22 cellular contexts compared by ENCODE assay signal in the genomic region with DNA sequence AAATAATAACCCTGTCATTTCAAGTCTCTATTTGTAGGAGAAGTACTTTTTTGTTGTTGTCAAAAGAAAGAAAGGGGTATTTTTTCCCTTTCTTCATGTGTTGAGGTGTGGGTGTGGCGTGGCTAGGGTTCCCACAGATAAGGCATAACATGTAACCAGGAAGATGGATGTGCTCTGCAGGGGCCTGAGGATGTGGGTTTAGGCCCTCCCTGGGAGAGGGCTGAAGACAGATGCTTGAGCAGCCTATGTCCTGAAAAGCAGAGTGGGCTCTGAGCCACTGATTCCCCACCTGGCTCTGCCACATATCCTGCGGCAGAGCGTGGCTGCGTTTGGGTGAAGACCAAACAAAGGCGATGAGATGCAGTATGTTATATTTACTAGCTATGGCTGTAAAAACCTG. TPM values are rescaled to one million over a fixed set of nuclear protein-coding genes. Genes with fewer than 3 reads are reported as not detected.
DNase-seq lines count a peak whose midpoint lies in the region; TF ChIP-seq lines count a peak whose summit lies in the region.
"Had no signal": no experiment of that assay in that cellular context is flagged by ENCODE, and none has a peak within 500 bp of the region (broad histone marks: within the 10 kb centered on the region; RNA-seq: fewer than 3 reads in every experiment).

No MANE protein-coding gene starts in this region.

- peaks cover 96% of the 10 kb centered on the region for H3K79me2 ChIP-seq in MM.1S (ENCODE audit: low read length)

- no peak overlapping the region for H3K4me3 Mint-ChIP-seq in activated CD4-positive, alpha-beta T cell treated with anti-CD3 and anti-CD28 coated beads, Interleukin-2, amount 10 ng/mL, durations not matched to agents 7 days and 5 days
- H3K4me3 Mint-ChIP-seq in activated naive CD8-positive, alpha-beta T cell treated with anti-CD3 and anti-CD28 coated beads for 36 hours = no peak overlapping the region
- H3K4me3 Mint-ChIP-seq in mesothelial cell of epicardium = no peak overlapping the region

- H3F3A ChIP-seq in MM.1S (ENCODE audit: insufficient read depth, low read length) = peaks cover 4% of the 10 kb centered on the region

- TF ChIP-seq CTCF in mesothelial cell of epicardium (IDR thresholded peaks at IDR 0.05; ENCODE audit: unreplicated experiment) (no peak), MM.1S (IDR thresholded peaks at IDR 0.05; ENCODE audit: low read length) (no peak)

- H3K36me3 Mint-ChIP-seq in activated CD4-positive, alpha-beta T cell treated with anti-CD3 and anti-CD28 coated beads, Interleukin-2, amount 10 ng/mL, durations not matched to agents 7 days and 5 days (ENCODE audit: low read depth) = peaks cover 25% of the 10 kb centered on the region
- H3K36me3 Mint-ChIP-seq in activated naive CD8-positive, alpha-beta T cell treated with anti-CD3 and anti-CD28 coated beads for 36 hours = peaks cover 25% of the 10 kb centered on the region
- H3K36me3 Mint-ChIP-seq in mesothelial cell of epicardium = peaks cover 2% of the 10 kb centered on the region

- no peaks in the 10 kb centered on the region for H3K9me2 ChIP-seq in MM.1S (replicated peaks; ENCODE audit: insufficient read depth, low read length)

- no peaks in the 10 kb centered on the region for H3K27me3 Mint-ChIP-seq in activated CD4-positive, alpha-beta T cell treated with anti-CD3 and anti-CD28 coated beads, Interleukin-2, amount 10 ng/mL, durations not matched to agents 7 days and 5 days
- H3K27me3 Mint-ChIP-seq in activated naive CD8-positive, alpha-beta T cell treated with anti-CD3 and anti-CD28 coated beads for 36 hours = no peaks in the 10 kb centered on the region
- H3K27me3 Mint-ChIP-seq in mesothelial cell of epicardium (ENCODE audit: low read depth) = no peaks in the 10 kb centered on the region

- peaks cover 8% of the 10 kb centered on the region; the same call in 1 of the 2 replicates for H4K20me1 ChIP-seq in MM.1S (ENCODE audit: insufficient read depth, low read length)

- no peak for DNase-seq in activated CD4-positive, alpha-beta T cell treated with anti-CD3 and anti-CD28 coated beads, Interleukin-2, amount 10 ng/mL, durations not matched to agents 7 days and 5 days
- no peak for DNase-seq in activated CD4-positive, alpha-beta T cell treated with anti-CD3 and anti-CD28 coated beads for 4 hours
- DNase-seq in Jurkat, Clone E6-1 (ENCODE audit: low read depth, low spot score) = peak; percentile 78
- no peak for DNase-seq in activated naive CD8-positive, alpha-beta T cell treated with anti-CD3 and anti-CD28 coated beads for 36 hours
- DNase-seq in mesothelial cell of epicardium (ENCODE audit: low spot score in 2 of 2, unreplicated experiment in 2 of 2) (no peak), AML-193 (lab: John Stamatoyannopoulos, UW) (no peak), NCI-H446 (lab: John Stamatoyannopoulos, UW) (no peak), MM.1S (no peak)
- DNase-seq: activated CD4-positive, alpha-beta T cell treated with anti-CD3 and anti-CD28 coated beads, Interleukin-2, amount 50 U/mL, for 1 hour; activated T-cell treated with anti-CD3 and anti-CD28 coated beads, Interleukin-2, amount 50 U/mL, for 1 hour; adrenal gland; C1 segment of cervical spinal cord; cerebellar nuclear complex; effector memory CD4-positive, alpha-beta T cell; NCI-H2029; NCI-H510A; pancreas; stimulated activated CD4-positive, alpha-beta T cell treated with anti-CD3 and anti-CD28 coated beads, Interleukin-2, amount 100 ng/mL, for 24 hours; upper lobe of right lung had no signal

- no peak overlapping the region for H3K9ac ChIP-seq in MM.1S (ENCODE audit: low read length)

- POLR2A ChIA-PET in activated CD4-positive, alpha-beta T cell treated with anti-CD3 and anti-CD28 coated beads, Interleukin-2, amount 10 ng/mL, durations not matched to agents 7 days and 5 days (lab: Charles Lee) = no interaction called here

- peak overlapping the region; percentile 75 for H3K27ac Mint-ChIP-seq in activated CD4-positive, alpha-beta T cell treated with anti-CD3 and anti-CD28 coated beads, Interleukin-2, amount 10 ng/mL, durations not matched to agents 7 days and 5 days
- H3K27ac Mint-ChIP-seq in activated naive CD8-positive, alpha-beta T cell treated with anti-CD3 and anti-CD28 coated beads for 36 hours = peak overlapping the region; percentile 48
- H3K27ac Mint-ChIP-seq in mesothelial cell of epicardium = peak overlapping the region; percentile 56

- H3K4me3 ChIP-seq in Jurkat, Clone E6-1 (ENCODE audit: low read length) = no peak overlapping the region
- no peak overlapping the region for H3K4me3 ChIP-seq in MM.1S (ENCODE audit: low read length)
- H3K4me3 ChIP-seq: adrenal gland, lung, pancreas, upper lobe of right lung had no signal

- H3K36me3 ChIP-seq in MM.1S (replicated peaks; ENCODE audit: insufficient read depth, low read length) = 0 out of 2 replicates have a peak, but pooled peaks cover 3% of the 10 kb centered on the region
- H3K36me3 ChIP-seq: adrenal gland, pancreas, upper lobe of right lung had no signal

- no peaks in the 10 kb centered on the region for H3K9me3 ChIP-seq in MM.1S (replicated peaks; ENCODE audit: insufficient read depth, low read length)
- H3K9me3 ChIP-seq: adrenal gland, pancreas, upper lobe of right lung had no signal

- CTCF ChIA-PET in activated CD4-positive, alpha-beta T cell treated with anti-CD3 and anti-CD28 coated beads, Interleukin-2, amount 10 ng/mL, durations not matched to agents 7 days and 5 days (lab: Charles Lee) = no interaction called here

- no peak overlapping the region for H3K27ac ChIP-seq in MM.1S (ENCODE audit: low read length)
- H3K27ac ChIP-seq: adrenal gland, pancreas, upper lobe of right lung had no signal

- peaks cover 6% of the 10 kb centered on the region for H3K4me1 ChIP-seq in MM.1S (ENCODE audit: low read length)

- no peak overlapping the region for H2AFZ ChIP-seq in MM.1S (ENCODE audit: low read length)

- H3K4me1 Mint-ChIP-seq in activated CD4-positive, alpha-beta T cell treated with anti-CD3 and anti-CD28 coated beads, Interleukin-2, amount 10 ng/mL, durations not matched to agents 7 days and 5 days = peaks cover 60% of the 10 kb centered on the region
- peaks cover 58% of the 10 kb centered on the region for H3K4me1 Mint-ChIP-seq in activated naive CD8-positive, alpha-beta T cell treated with anti-CD3 and anti-CD28 coated beads for 36 hours
- peaks cover 11% of the 10 kb centered on the region for H3K4me1 Mint-ChIP-seq in mesothelial cell of epicardium

- H3K9me3 Mint-ChIP-seq in activated CD4-positive, alpha-beta T cell treated with anti-CD3 and anti-CD28 coated beads, Interleukin-2, amount 10 ng/mL, durations not matched to agents 7 days and 5 days = no peaks in the 10 kb centered on the region
- no peaks in the 10 kb centered on the region for H3K9me3 Mint-ChIP-seq in activated naive CD8-positive, alpha-beta T cell treated with anti-CD3 and anti-CD28 coated beads for 36 hours
- H3K9me3 Mint-ChIP-seq in mesothelial cell of epicardium = no peaks in the 10 kb centered on the region

- no peaks in the 10 kb centered on the region for H3K27me3 ChIP-seq in MM.1S (replicated peaks; ENCODE audit: insufficient read depth, low read length)
- H3K27me3 ChIP-seq: adrenal gland, pancreas, upper lobe of right lung had no signal

- H3K4me2 ChIP-seq in MM.1S (ENCODE audit: low read depth, low read length) = no peak overlapping the region

RNA-seq across cellular contexts. Expression of gene ADAR, which starts 13.9 kb away (rescaled TPM):
- total RNA-seq in activated CD4-positive, alpha-beta T cell treated with anti-CD3 and anti-CD28 coated beads, Interleukin-2, amount 10 ng/mL, durations not matched to agents 7 days and 5 days = 100 to 1,000 TPM; 384 to 394 TPM
- polyA plus RNA-seq in Jurkat, Clone E6-1 (2012; ENCODE audit: insufficient read depth, insufficient read length) = 85.5 TPM
- 100 to 1,000 TPM; 256 TPM for total RNA-seq in activated naive CD8-positive, alpha-beta T cell treated with anti-CD3 and anti-CD28 coated beads for 36 hours
- total RNA-seq in mesothelial cell of epicardium = 224 to 232 TPM (median 229 TPM) in 3 replicates

RNA-seq across cellular contexts. Expression of gene CHRNB2, which starts 54.3 kb away (rescaled TPM):
- not detected for total RNA-seq in activated CD4-positive, alpha-beta T cell treated with anti-CD3 and anti-CD28 coated beads, Interleukin-2, amount 10 ng/mL, durations not matched to agents 7 days and 5 days
- polyA plus RNA-seq in Jurkat, Clone E6-1 (2012; ENCODE audit: insufficient read depth, insufficient read length) = not detected
- total RNA-seq in activated naive CD8-positive, alpha-beta T cell treated with anti-CD3 and anti-CD28 coated beads for 36 hours = not detected
- 0.31 to 0.58 TPM (median 0.45 TPM) in 3 replicates for total RNA-seq in mesothelial cell of epicardium
- total RNA-seq: fibroblast of lung, H4, upper lobe of right lung had no signal
